Comparison of ENCODE assay signal across 1 cellular context in the genomic region with DNA sequence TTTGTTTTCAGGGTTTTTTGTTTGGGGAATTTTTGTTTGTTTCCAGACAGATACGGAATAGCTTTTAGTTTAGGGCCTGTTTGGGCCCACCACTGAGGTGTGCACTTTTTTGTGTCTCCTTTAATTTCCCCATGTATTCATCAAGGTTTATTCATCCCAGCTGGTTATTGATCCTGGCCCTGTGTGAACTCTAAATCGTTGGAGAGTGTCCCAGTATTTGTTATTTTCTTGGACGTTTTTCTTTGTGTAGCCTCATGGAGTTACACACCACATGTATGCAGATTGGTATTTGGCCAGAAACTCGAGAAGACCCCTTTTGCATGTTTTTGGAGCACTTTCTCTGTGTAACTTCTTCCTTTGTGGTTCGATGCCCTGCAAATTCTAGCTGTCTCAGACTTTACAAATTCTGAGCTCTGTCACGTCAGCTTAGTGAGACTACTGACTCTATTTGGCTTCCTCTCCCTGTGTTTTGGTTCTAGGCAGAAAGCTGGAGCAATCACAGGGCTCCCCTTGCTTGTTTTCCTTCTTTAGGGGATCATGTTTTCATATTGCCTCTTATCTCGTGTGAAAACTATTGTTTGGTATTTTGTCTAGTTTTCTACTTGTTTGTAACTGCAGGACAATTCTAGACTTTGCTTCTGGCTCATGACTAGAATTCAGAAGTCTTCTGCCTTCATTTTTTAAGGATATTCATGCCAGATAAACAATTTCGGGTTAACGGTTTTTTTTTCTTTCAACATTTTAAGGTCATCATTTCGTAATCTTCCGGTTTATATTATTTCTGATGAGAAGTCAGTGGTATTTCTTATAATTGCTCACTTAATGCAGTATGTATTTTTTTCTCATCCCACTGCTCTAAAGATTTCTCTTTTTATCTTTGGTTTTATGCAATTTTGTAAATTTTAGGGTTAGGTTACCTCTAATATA.
TF ChIP-seq lines count a peak whose summit lies in the region.

No MANE protein-coding gene starts in this region.

TF ChIP-seq in H1, 55 proteins besides CTCF, POLR2A, EP300 and RAD21:
- TF ChIP-seq CTBP2 (IDR thresholded peaks at IDR 0.05; ENCODE audit: borderline replicate concordance, insufficient read depth, insufficient read length, low read length) (no peak), CHD2 (IDR thresholded peaks at IDR 0.05; ENCODE audit: low read length) (no peak), ASH2L (IDR thresholded peaks at IDR 0.05; ENCODE audit: low read length) (no peak), BCL11A (IDR thresholded peaks at IDR 0.05; ENCODE audit: low read depth in 2 of 2, low read length in 2 of 2) (no peak), SP1 (IDR thresholded peaks at IDR 0.05; ENCODE audit: low read depth, low read length) (no peak), FOSL1 (IDR thresholded peaks at IDR 0.05; ENCODE audit: insufficient read depth, low read depth, low read length) (no peak), GTF2F1 (IDR thresholded peaks at IDR 0.05; ENCODE audit: borderline replicate concordance, low read depth, low read length) (no peak), POLR2AphosphoS5 (IDR thresholded peaks at IDR 0.05; ENCODE audit: low read depth, low read length) (no peak), RBBP5 (IDR thresholded peaks at IDR 0.05; ENCODE audit: borderline replicate concordance, low read depth, low read length) (no peak), JUN (IDR thresholded peaks at IDR 0.05; ENCODE audit: low read depth, low read length) (no peak)
